Comparison of ENCODE assay signal across 25 cellular contexts in the genomic region with DNA sequence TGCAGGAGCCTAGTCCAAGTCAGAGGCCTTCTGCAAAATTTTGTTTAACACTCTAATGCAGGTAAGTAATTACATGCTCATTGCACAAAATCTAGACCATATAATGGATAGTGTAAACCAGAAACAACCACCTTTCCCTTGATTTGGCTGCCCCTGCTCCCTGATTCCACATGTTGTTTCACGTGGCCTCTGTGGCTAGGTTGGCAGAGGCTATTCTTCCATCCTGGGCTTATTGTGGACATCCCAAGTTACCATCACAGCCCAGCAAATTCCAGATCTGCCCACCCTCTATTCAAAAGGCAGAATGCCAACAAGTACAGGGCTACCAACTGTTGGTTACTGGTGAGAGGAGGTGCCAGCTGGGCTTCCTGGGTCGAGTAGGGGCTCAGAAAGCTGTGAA.
DNase-seq lines count a peak whose midpoint lies in the region; ATAC-seq, FAIRE-seq and TF ChIP-seq lines count a peak whose summit lies in the region.
"Had no signal": no experiment of that assay in that cellular context is flagged by ENCODE, and none has a peak within 500 bp of the region (broad histone marks: within the 10 kb centered on the region; RNA-seq: fewer than 3 reads in every experiment).

No MANE protein-coding gene starts in this region.

- H3K4me3 Mint-ChIP-seq in Caco-2 (ENCODE audit: unreplicated experiment), result peak overlapping the region; percentile 78
- H3K4me3 Mint-ChIP-seq: CD8-positive, alpha-beta T cell; IgD-negative memory B cell had no signal

- H3K79me2 ChIP-seq in H1 (ENCODE audit: control insufficient read depth in 1 of 2, insufficient read depth in 2 of 2, low read length in 2 of 2), result no peaks in the 10 kb centered on the region

- intact Hi-C loops in Caco-2 (cut with micrococcal nuclease; ENCODE audit: unreplicated experiment), result no loop called here
- intact Hi-C loops in pancreas (cut with DNase I), result no loop called here

- no peaks in the 10 kb centered on the region for H3K79me1 ChIP-seq in H1 (ENCODE audit: low read depth, low read length)

- no peak overlapping the region for H3K4ac ChIP-seq in H1 (replicated peaks; ENCODE audit: insufficient read length, low read depth, low read length)

- ATAC-seq in pancreas, result peak in 3 of 4 donors; percentile 38 to 68 (median 51)
- ATAC-seq: CD8-positive, alpha-beta T cell had no signal

- H3K36me3 ChIP-seq in Caco-2 (ENCODE audit: control insufficient read depth, insufficient read depth, low read length), result no peaks in the 10 kb centered on the region
- H3K36me3 ChIP-seq in H1 (ENCODE audit: control insufficient read depth in 2 of 4, insufficient read depth in 4 of 4, low read length in 3 of 4), result no peaks in the 10 kb centered on the region
- H3K36me3 ChIP-seq in pancreas, result no peaks in the 10 kb centered on the region
- H3K36me3 ChIP-seq: SJSA1 had no signal

- H4K91ac ChIP-seq in H1 (replicated peaks; ENCODE audit: insufficient read length, low read length), result no peak overlapping the region

- H3K27ac ChIP-seq in H1 (ENCODE audit: low read depth, low read length) (no peak overlapping the region), pancreas (peak overlapping the region in 2 of 4 donors; percentile 24 to 44)
- H3K27ac ChIP-seq: KMS-11, SJSA1 had no signal

- no peak overlapping the region for H3K23ac ChIP-seq in H1 (ENCODE audit: insufficient read length)

- CTCF ChIA-PET in Caco-2 (lab: Charles Lee) (no interaction called here), H1 (lab: Charles Lee; ENCODE audit: partially characterized antibody) (no interaction called here)

- TF ChIP-seq RAD21 in H1 (IDR thresholded peaks at IDR 0.05 in 1 of 2, conservative IDR thresholded peaks at IDR 0.05 in 1 of 2; ENCODE audit: low read depth in 2 of 2, low read length in 2 of 2), result no peak

- H3K27ac Mint-ChIP-seq in Caco-2 (ENCODE audit: unreplicated experiment), result peak overlapping the region; percentile 81
- H3K27ac Mint-ChIP-seq: CD8-positive, alpha-beta T cell; IgD-negative memory B cell had no signal

- no peak overlapping the region for H2BK120ac ChIP-seq in H1 (replicated peaks; ENCODE audit: low read depth, low read length)

- H3K27me3 ChIP-seq in Caco-2 (replicated peaks; ENCODE audit: control insufficient read depth, insufficient read depth, low read length), result no peaks in the 10 kb centered on the region
- H3K27me3 ChIP-seq in H1 (replicated peaks in 1 of 4; ENCODE audit: control insufficient read depth in 3 of 4, extremely low read depth in 1 of 4, insufficient read depth in 3 of 4, low read length in 3 of 4), result no peaks in the 10 kb centered on the region
- H3K27me3 ChIP-seq in pancreas, result no peaks in the 10 kb centered on the region
- H3K27me3 ChIP-seq: SJSA1 had no signal

- no peak overlapping the region for H2AFZ ChIP-seq in H1 (ENCODE audit: low read length)

- no peak for TF ChIP-seq CTCF in Caco-2 (IDR thresholded peaks at IDR 0.05; ENCODE audit: insufficient read depth in 1 of 2, low read depth in 1 of 2, low read length in 1 of 2, severe bottlenecking in 1 of 2, unreplicated experiment in 1 of 2)
- TF ChIP-seq CTCF in H1 (IDR thresholded peaks at IDR 0.05; ENCODE audit: control extremely low read depth in 1 of 3, insufficient read depth in 1 of 3, low read depth in 1 of 3, low read length in 3 of 3), result no peak
- no peak for TF ChIP-seq CTCF in pancreas (IDR thresholded peaks at IDR 0.05)

- H3K9ac ChIP-seq in H1 (replicated peaks in 1 of 4; ENCODE audit: extremely low read depth in 1 of 4, low read depth in 3 of 4, low read length in 3 of 4), result no peak overlapping the region
- H3K9ac ChIP-seq: KMS-11 had no signal

- 90% methylated on average over 2 of the region's 2 CpGs; no CpG with 5 or more reads in 1 of the 2 experiments for whole genome bisulfite sequencing in H1 (ENCODE audit: extremely low coverage in 1 of 2, insufficient coverage in 1 of 2, insufficient read length in 1 of 2, insufficient replicate concordance in 2 of 2, low coverage in 1 of 2, low lambda C conversion rate in 2 of 2, missing lambda C conversion rate in 1 of 2), 2 experiments
- 35 to 39% methylated on average over 2 of the region's 2 CpGs for WGBS in pancreas, 2 donors

- no peak overlapping the region for H2AK5ac ChIP-seq in H1 (ENCODE audit: low read depth, low read length)

- H3K18ac ChIP-seq in H1 (ENCODE audit: extremely low read depth, low read length), result no peak overlapping the region

- no peaks in the 10 kb centered on the region for H3K9me3 ChIP-seq in Caco-2
- H3K9me3 ChIP-seq in H1 (ENCODE audit: insufficient read depth in 2 of 2, low read depth in 1 of 2, low read length in 1 of 2), result no peaks in the 10 kb centered on the region
- H3K9me3 ChIP-seq in pancreas, result no peaks in the 10 kb centered on the region
- H3K9me3 ChIP-seq: SJSA1 had no signal

- no peaks in the 10 kb centered on the region for H3K36me3 Mint-ChIP-seq in Caco-2 (ENCODE audit: insufficient read depth, unreplicated experiment)
- H3K36me3 Mint-ChIP-seq: CD8-positive, alpha-beta T cell; IgD-negative memory B cell had no signal

- H3K4me2 ChIP-seq in H1 (ENCODE audit: insufficient read depth in 1 of 2, low read depth in 2 of 2, low read length in 2 of 2), result no peak overlapping the region
- H3K4me2 ChIP-seq: KMS-11 had no signal

- H3K4me1 Mint-ChIP-seq in Caco-2 (ENCODE audit: low read depth, unreplicated experiment), result peaks cover 15% of the 10 kb centered on the region
- H3K4me1 Mint-ChIP-seq: IgD-negative memory B cell had no signal

- H4K8ac ChIP-seq in H1 (ENCODE audit: extremely low read depth, insufficient read depth, low read length), result no peak overlapping the region

- H2BK15ac ChIP-seq in H1 (ENCODE audit: low read length), result no peak overlapping the region

- H3K56ac ChIP-seq in H1 (replicated peaks; ENCODE audit: insufficient read length, low read depth, low read length), result no peak overlapping the region

- 0 out of 2 replicates have a peak overlapping the region, but pooled peaks have one; percentile 5 for H3K4me3 ChIP-seq in Caco-2 (ENCODE audit: low read depth, low read length)
- H3K4me3 ChIP-seq in H1 (ENCODE audit: extremely low read depth in 1 of 4, insufficient read depth in 2 of 4, low read depth in 3 of 4, low read length in 4 of 4), result no peak overlapping the region
- H3K4me3 ChIP-seq in pancreas, result peak overlapping the region in 2 of 4 donors; percentile 14 to 26
- H3K4me3 ChIP-seq: SJSA1 had no signal

- H3K14ac ChIP-seq in H1 (ENCODE audit: insufficient read length), result no peak overlapping the region

- BruUV-seq in Caco-2 (replicated peaks; lab: Mats Ljungman, UMichigan), result no TSS peak

- POLR2A ChIA-PET in Caco-2 (lab: Charles Lee) (interaction anchor here (0.6 kb wide), 1 partner anchor 1573 kb away, joined by 5 read pairs; a partner anchor contains a TSS), H1 (lab: Charles Lee; ENCODE audit: partially characterized antibody) (no interaction called here)

- H4K5ac ChIP-seq in H1 (ENCODE audit: insufficient read length, low read depth, low read length), result no peak overlapping the region

- peak overlapping the region; percentile 81; the same call in 1 of the 2 replicates for H2BK20ac ChIP-seq in H1 (ENCODE audit: low read length)

- H3K27me3 Mint-ChIP-seq in Caco-2 (ENCODE audit: insufficient read depth, unreplicated experiment), result no peaks in the 10 kb centered on the region
- H3K27me3 Mint-ChIP-seq: IgD-negative memory B cell had no signal

- H3K4me1 ChIP-seq in Caco-2 (peaks cover 16% of the 10 kb centered on the region), H1 (replicated peaks in 1 of 4; ENCODE audit: control insufficient read depth in 3 of 4, insufficient read depth in 4 of 4, low read length in 3 of 4) (peaks cover 3 to 11% (median 10%) of the 10 kb centered on the region in 4 experiments; a peak in 4 of 7 replicates), pancreas (peaks cover 4 to 6% (median 6%) of the 10 kb centered on the region in 3 donors)
- H3K4me1 ChIP-seq: SJSA1 had no signal

- no peaks in the 10 kb centered on the region for H3K9me3 Mint-ChIP-seq in Caco-2 (ENCODE audit: unreplicated experiment)
- H3K9me3 Mint-ChIP-seq: IgD-negative memory B cell had no signal

- TF ChIP-seq EP300 in H1 (IDR thresholded peaks at IDR 0.05; ENCODE audit: borderline replicate concordance in 1 of 2, low read depth in 2 of 2, low read length in 2 of 2), result no peak

- no peak for TF ChIP-seq POLR2A in H1 (IDR thresholded peaks at IDR 0.05; ENCODE audit: control extremely low read depth in 1 of 2, low read depth in 2 of 2, low read length in 2 of 2)
- TF ChIP-seq POLR2A in GM12892 (IDR thresholded peaks at IDR 0.05; ENCODE audit: low read depth, low read length), result no peak

- no peak for FAIRE-seq in H1 (lab: Jason Lieb, UNC)
- FAIRE-seq in pancreas (lab: Jason Lieb, UNC), result no peak
- FAIRE-seq in GM12892 (lab: Jason Lieb, UNC), result no peak
- FAIRE-seq: A204.1, H54 had no signal

- peak overlapping the region; percentile 81; the same call in 1 of the 2 replicates for H2BK12ac ChIP-seq in H1 (ENCODE audit: low read depth, low read length)

- no peaks in the 10 kb centered on the region for H4K20me1 ChIP-seq in H1 (replicated peaks in 1 of 2; ENCODE audit: control insufficient read depth in 1 of 2, insufficient read depth in 2 of 2, low read length in 2 of 2)

- no peak for DNase-seq in Caco-2
- DNase-seq in H1 (ENCODE audit: low read depth in 1 of 2, low spot score in 2 of 2), result no peak
- DNase-seq in pancreas, result no peak
- no peak for DNase-seq in hippocampal formation (lab: John Stamatoyannopoulos, UW)
- DNase-seq in GM12892 (ENCODE audit: insufficient read length), result no peak
- DNase-seq in activated effector memory CD4-positive, alpha-beta T cell treated with Interleukin-2 at 50 U/mL for 16 hours, result no peak
- no peak for DNase-seq in middle frontal gyrus (ENCODE audit: extremely low spot score, low spot score)
- DNase-seq: C1 segment of cervical spinal cord; CD8-positive, alpha-beta T cell; DMS 273 treated with DMSO at 0.1 percent for 48 hours; DMS79 treated with DMSO at 0.1 percent for 48 hours; NCI-H1048; NCI-H1417; NCI-H1694; NCI-H2029 treated with DMSO at 0.1 percent for 48 hours; NCI-H446 treated with DMSO at 0.1 percent for 48 hours; NCI-H526; NCI-H82; Right ventricle myocardium superior; RPMI8226 had no signal

- no peaks in the 10 kb centered on the region for H3K23me2 ChIP-seq in H1 (ENCODE audit: low read depth, low read length)

- H2BK5ac ChIP-seq in H1 (ENCODE audit: low read depth, low read length), result no peak overlapping the region

TF ChIP-seq in H1, 55 proteins besides CTCF, POLR2A, EP300 and RAD21 (continues in another document):
- TF ChIP-seq, protein P1, sequence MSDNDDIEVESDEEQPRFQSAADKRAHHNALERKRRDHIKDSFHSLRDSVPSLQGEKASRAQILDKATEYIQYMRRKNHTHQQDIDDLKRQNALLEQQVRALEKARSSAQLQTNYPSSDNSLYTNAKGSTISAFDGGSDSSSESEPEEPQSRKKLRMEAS (IDR thresholded peaks at IDR 0.05), result no peak
- TF ChIP-seq SIX5 (IDR thresholded peaks at IDR 0.05; ENCODE audit: low read depth, low read length) (no peak), CBX5 (IDR thresholded peaks at IDR 0.05; ENCODE audit: low read depth, low read length) (no peak), SAP30 (IDR thresholded peaks at IDR 0.05; ENCODE audit: insufficient read depth, insufficient replicate concordance, low read length) (no peak), CHD1 (IDR thresholded peaks at IDR 0.05; ENCODE audit: low read depth, low read length) (no peak), CREB1 (IDR thresholded peaks at IDR 0.05) (no peak), PHF8 (conservative IDR thresholded peaks at IDR 0.05; ENCODE audit: low read depth, low read length) (no peak), BACH1 (IDR thresholded peaks at IDR 0.05; ENCODE audit: low read length) (no peak)
